In genomic region chr6:63634630-63635029, GRCh38 we compare ENCODE assay signal across 8 cellular contexts. TPM values are rescaled to one million over a fixed set of nuclear protein-coding genes. Genes with fewer than 3 reads are reported as not detected.
A peak's percentile ranks its signal among the peaks of the same experiment; 100 is the strongest.
DNase-seq lines count a peak whose midpoint lies in the region; ATAC-seq and TF ChIP-seq lines count a peak whose summit lies in the region.

No MANE protein-coding gene starts in this region.

- TF ChIP-seq CTCF in brain (conservative IDR thresholded peaks at IDR 0.05) = no peak
- TF ChIP-seq CTCF in nephron (IDR thresholded peaks at IDR 0.05; ENCODE audit: unreplicated experiment in 3 of 3) = no peak

- H3K4me1 Mint-ChIP-seq in brain (peaks cover 44% of the 10 kb centered on the region), nephron (peaks cover 35% of the 10 kb centered on the region)

- H3K9me3 Mint-ChIP-seq in brain (peaks cover 0 to 5% (median 0%) of the 10 kb centered on the region in 5 experiments), nephron (no peaks in the 10 kb centered on the region)

- H3K27me3 Mint-ChIP-seq in brain (peaks cover 6% of the 10 kb centered on the region), nephron (ENCODE audit: low read depth) (no peaks in the 10 kb centered on the region)

- peak; percentile 9 for DNase-seq in DMS 273 (lab: John Stamatoyannopoulos, UW; ENCODE audit: unreplicated experiment)
- DNase-seq in DMS 273 treated with DMSO at 0.1 percent for 48 hours (lab: John Stamatoyannopoulos, UW) = no peak
- DNase-seq in NAMALWA (ENCODE audit: low spot score) = peak; percentile 27
- DNase-seq in HT-29 (ENCODE audit: low spot score) = no peak

- ATAC-seq in GM18520 (IDR thresholded peaks at IDR 0.05; ENCODE audit: unreplicated experiment) (no peak), GM21526 (IDR thresholded peaks at IDR 0.05; ENCODE audit: low FRiP score, unreplicated experiment) (no peak)

- H3K4me3 Mint-ChIP-seq in brain = peak overlapping the region; percentile 91 to 99 (median 96)
- peak overlapping the region; percentile 90 to 98 (median 91) for H3K4me3 Mint-ChIP-seq in nephron

- H3K36me3 Mint-ChIP-seq in brain = no peaks in the 10 kb centered on the region
- no peaks in the 10 kb centered on the region for H3K36me3 Mint-ChIP-seq in nephron (ENCODE audit: low read depth)

- peak overlapping the region in 3 of 5 experiments; percentile 97 to 99 (median 97) for H3K27ac Mint-ChIP-seq in brain
- peak overlapping the region; percentile 88 to 98 (median 97) for H3K27ac Mint-ChIP-seq in nephron

RNA-seq across cellular contexts. Expression of gene PHF3, which starts 1.0 kb away (rescaled TPM):
- polyA plus RNA-seq in brain (ENCODE audit: insufficient read depth, low read depth, low replicate concordance) = 10.4 TPM
- total RNA-seq in HT-29 (2014; rRNA removed; shearing (Covaris generic)) = 24.3 and 25.0 TPM in 2 replicates

Comparison
In these comparisons a context has a peak if more than half of its experiments do, and no peak if none do; other contexts are left out.
1. DNase-seq: peak in DMS 273 (single experiment) and NAMALWA (single experiment); none in DMS 273 treated with DMSO at 0.1 percent for 48 hours (single experiment) and HT-29 (single experiment).